Comparison of ENCODE assay signal across 1 cellular context in the genomic region with DNA sequence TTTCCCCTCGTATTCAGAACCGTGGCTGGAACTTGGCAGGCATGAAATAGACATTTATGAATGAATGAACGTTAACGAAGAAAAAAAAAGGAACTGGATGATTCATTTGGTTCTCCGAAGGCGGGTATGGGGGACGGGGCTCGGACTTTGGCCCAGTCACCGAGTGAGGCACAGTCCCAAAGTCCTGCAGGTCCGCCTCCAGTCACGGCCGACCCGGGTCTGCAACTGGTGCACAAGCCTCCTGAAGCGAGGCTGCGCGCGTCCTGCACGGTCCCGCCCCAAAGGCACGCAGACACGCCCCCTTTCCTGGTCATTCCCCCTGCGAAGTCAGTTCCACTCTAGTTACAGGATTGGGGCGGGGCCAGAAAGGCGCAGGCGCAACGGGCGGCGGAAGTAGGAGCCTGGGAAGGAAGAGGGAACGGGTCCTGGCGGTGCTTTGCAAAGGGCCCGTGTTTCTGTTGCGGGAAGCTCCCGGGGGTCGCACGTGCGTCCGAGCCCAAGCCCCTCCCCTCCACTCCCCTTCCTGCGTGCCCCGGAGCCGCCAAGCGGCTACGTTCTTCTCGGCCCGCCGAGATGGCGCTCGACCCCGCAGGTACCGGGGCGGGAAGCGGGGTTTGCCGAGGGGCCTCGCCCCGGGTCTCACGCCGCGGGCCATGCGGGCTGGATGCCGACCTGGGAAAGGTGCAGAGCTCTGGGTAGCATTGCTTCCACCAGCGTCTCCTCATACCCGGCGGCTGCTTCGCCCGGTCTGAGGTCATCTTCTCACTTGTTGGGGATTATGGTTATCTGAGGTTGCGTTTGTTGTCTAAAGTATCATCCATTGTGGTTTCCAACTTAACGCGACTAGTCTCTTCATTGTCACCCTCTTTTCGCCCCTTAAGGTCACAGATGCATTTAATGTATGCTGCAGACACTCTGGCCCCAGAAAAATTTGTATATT.
A peak's percentile ranks its signal among the peaks of the same experiment; 100 is the strongest.
TF ChIP-seq lines count a peak whose summit lies in the region.

A gene with protein sequence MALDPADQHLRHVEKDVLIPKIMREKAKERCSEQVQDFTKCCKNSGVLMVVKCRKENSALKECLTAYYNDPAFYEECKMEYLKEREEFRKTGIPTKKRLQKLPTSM (plus strand): TSS at position 399 of the 940 bp plus-strand sequence. CDS start 175 bp downstream, at position 574.

TF ChIP-seq in HepG2, 621 proteins besides CTCF, POLR2A, EP300 and RAD21 (continued from another document and continues in another):
- TF ChIP-seq, protein P1, sequence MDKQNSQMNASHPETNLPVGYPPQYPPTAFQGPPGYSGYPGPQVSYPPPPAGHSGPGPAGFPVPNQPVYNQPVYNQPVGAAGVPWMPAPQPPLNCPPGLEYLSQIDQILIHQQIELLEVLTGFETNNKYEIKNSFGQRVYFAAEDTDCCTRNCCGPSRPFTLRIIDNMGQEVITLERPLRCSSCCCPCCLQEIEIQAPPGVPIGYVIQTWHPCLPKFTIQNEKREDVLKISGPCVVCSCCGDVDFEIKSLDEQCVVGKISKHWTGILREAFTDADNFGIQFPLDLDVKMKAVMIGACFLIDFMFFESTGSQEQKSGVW (CRISPR knock-in tag; IDR thresholded peaks at IDR 0.05; ENCODE audit: borderline replicate concordance) = no peak
- peak; percentile 75 for TF ChIP-seq RXRB (CRISPR knock-in tag; IDR thresholded peaks at IDR 0.05; ENCODE audit: borderline replicate concordance)
- peak; percentile 93 for TF ChIP-seq CCDC6 (CRISPR knock-in tag; IDR thresholded peaks at IDR 0.05)
- TF ChIP-seq, protein P2, sequence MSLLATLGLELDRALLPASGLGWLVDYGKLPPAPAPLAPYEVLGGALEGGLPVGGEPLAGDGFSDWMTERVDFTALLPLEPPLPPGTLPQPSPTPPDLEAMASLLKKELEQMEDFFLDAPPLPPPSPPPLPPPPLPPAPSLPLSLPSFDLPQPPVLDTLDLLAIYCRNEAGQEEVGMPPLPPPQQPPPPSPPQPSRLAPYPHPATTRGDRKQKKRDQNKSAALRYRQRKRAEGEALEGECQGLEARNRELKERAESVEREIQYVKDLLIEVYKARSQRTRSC (CRISPR knock-in tag; IDR thresholded peaks at IDR 0.05; ENCODE audit: low read depth) = no peak
- peak; percentile 79; the same call in 1 of the 2 replicates for TF ChIP-seq ZNF543 (CRISPR knock-in tag; IDR thresholded peaks at IDR 0.05)
- peak; percentile 83; the same call in 1 of the 2 replicates for TF ChIP-seq ZNF577 (CRISPR knock-in tag; IDR thresholded peaks at IDR 0.05; ENCODE audit: borderline replicate concordance, low read depth)
- TF ChIP-seq MED8 (CRISPR knock-in tag; IDR thresholded peaks at IDR 0.05; ENCODE audit: insufficient replicate concordance) = peak; percentile 87
- TF ChIP-seq FOXJ3 (CRISPR knock-in tag; IDR thresholded peaks at IDR 0.05; ENCODE audit: borderline replicate concordance) = no peak
- TF ChIP-seq, protein P3, sequence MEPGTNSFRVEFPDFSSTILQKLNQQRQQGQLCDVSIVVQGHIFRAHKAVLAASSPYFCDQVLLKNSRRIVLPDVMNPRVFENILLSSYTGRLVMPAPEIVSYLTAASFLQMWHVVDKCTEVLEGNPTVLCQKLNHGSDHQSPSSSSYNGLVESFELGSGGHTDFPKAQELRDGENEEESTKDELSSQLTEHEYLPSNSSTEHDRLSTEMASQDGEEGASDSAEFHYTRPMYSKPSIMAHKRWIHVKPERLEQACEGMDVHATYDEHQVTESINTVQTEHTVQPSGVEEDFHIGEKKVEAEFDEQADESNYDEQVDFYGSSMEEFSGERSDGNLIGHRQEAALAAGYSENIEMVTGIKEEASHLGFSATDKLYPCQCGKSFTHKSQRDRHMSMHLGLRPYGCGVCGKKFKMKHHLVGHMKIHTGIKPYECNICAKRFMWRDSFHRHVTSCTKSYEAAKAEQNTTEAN (CRISPR knock-in tag; conservative IDR thresholded peaks at IDR 0.05) = peak; percentile 60
- no peak for TF ChIP-seq ZBTB21 (CRISPR knock-in tag; IDR thresholded peaks at IDR 0.05)
- TF ChIP-seq PCBP1 (IDR thresholded peaks at IDR 0.05; ENCODE audit: borderline replicate concordance, low read depth, low read length) = peak; percentile 86
- TF ChIP-seq SP2 (CRISPR knock-in tag; IDR thresholded peaks at IDR 0.05) = peak; percentile 44
- TF ChIP-seq ZNF616 (CRISPR knock-in tag; IDR thresholded peaks at IDR 0.05; ENCODE audit: low read depth) = 0 out of 2 replicates have a peak, but pooled peaks have one; percentile 51
- peak; percentile 70 for TF ChIP-seq GATAD1 (CRISPR knock-in tag; IDR thresholded peaks at IDR 0.05)
- peak; percentile 79; the same call in 1 of the 2 replicates for TF ChIP-seq MEF2D (CRISPR knock-in tag; IDR thresholded peaks at IDR 0.05)
- TF ChIP-seq ZNF772 (CRISPR knock-in tag; IDR thresholded peaks at IDR 0.05) = peak; percentile 93
- TF ChIP-seq SP4 (CRISPR knock-in tag; IDR thresholded peaks at IDR 0.05) = peak; percentile 95; the same call in 1 of the 2 replicates
- no peak for TF ChIP-seq ZFP36 (IDR thresholded peaks at IDR 0.05; ENCODE audit: borderline replicate concordance, low read depth, low read length, partially characterized antibody)
- no peak for TF ChIP-seq AKAP8 (CRISPR knock-in tag; IDR thresholded peaks at IDR 0.05)
- TF ChIP-seq ZNF589 (CRISPR knock-in tag; conservative IDR thresholded peaks at IDR 0.05) = peak; percentile 77; the same call in 1 of the 2 replicates
- TF ChIP-seq SNRNP70 (IDR thresholded peaks at IDR 0.05; ENCODE audit: low read depth, low read length) = no peak
- peak; percentile 48; the same call in 1 of the 2 replicates for TF ChIP-seq ZBTB8A (CRISPR knock-in tag; IDR thresholded peaks at IDR 0.05; ENCODE audit: borderline replicate concordance, low read depth)
- TF ChIP-seq, protein P4, sequence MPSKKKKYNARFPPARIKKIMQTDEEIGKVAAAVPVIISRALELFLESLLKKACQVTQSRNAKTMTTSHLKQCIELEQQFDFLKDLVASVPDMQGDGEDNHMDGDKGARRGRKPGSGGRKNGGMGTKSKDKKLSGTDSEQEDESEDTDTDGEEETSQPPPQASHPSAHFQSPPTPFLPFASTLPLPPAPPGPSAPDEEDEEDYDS (CRISPR knock-in tag; IDR thresholded peaks at IDR 0.05) = peak; percentile 85
- TF ChIP-seq, protein P5, sequence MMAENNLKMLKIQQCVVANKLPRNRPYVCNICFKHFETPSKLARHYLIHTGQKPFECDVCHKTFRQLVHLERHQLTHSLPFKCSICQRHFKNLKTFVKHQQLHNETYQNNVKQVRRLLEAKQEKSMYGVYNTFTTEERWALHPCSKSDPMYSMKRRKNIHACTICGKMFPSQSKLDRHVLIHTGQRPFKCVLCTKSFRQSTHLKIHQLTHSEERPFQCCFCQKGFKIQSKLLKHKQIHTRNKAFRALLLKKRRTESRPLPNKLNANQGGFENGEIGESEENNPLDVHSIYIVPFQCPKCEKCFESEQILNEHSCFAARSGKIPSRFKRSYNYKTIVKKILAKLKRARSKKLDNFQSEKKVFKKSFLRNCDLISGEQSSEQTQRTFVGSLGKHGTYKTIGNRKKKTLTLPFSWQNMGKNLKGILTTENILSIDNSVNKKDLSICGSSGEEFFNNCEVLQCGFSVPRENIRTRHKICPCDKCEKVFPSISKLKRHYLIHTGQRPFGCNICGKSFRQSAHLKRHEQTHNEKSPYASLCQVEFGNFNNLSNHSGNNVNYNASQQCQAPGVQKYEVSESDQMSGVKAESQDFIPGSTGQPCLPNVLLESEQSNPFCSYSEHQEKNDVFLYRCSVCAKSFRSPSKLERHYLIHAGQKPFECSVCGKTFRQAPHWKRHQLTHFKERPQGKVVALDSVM (CRISPR knock-in tag; IDR thresholded peaks at IDR 0.05) = peak; percentile 79
- TF ChIP-seq BCL6 (CRISPR knock-in tag; IDR thresholded peaks at IDR 0.05) = peak; percentile 68
- peak; percentile 87 for TF ChIP-seq ZNF350 (CRISPR knock-in tag; IDR thresholded peaks at IDR 0.05; ENCODE audit: borderline replicate concordance, low read depth)
- TF ChIP-seq ZNF337 (CRISPR knock-in tag; IDR thresholded peaks at IDR 0.05; ENCODE audit: borderline replicate concordance, low read depth) = no peak
- TF ChIP-seq FIP1L1 (IDR thresholded peaks at IDR 0.05; ENCODE audit: borderline replicate concordance, insufficient read depth, low read depth, low read length) = 0 out of 2 replicates have a peak, but pooled peaks have one; percentile 43
- TF ChIP-seq SIX4 (CRISPR knock-in tag; IDR thresholded peaks at IDR 0.05) = peak; percentile 62; the same call in 1 of the 2 replicates
- TF ChIP-seq ZNF382 (CRISPR knock-in tag; IDR thresholded peaks at IDR 0.05; ENCODE audit: borderline replicate concordance) = no peak
- TF ChIP-seq, protein P6, sequence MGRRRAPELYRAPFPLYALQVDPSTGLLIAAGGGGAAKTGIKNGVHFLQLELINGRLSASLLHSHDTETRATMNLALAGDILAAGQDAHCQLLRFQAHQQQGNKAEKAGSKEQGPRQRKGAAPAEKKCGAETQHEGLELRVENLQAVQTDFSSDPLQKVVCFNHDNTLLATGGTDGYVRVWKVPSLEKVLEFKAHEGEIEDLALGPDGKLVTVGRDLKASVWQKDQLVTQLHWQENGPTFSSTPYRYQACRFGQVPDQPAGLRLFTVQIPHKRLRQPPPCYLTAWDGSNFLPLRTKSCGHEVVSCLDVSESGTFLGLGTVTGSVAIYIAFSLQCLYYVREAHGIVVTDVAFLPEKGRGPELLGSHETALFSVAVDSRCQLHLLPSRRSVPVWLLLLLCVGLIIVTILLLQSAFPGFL (CRISPR knock-in tag; IDR thresholded peaks at IDR 0.05) = no peak
- TF ChIP-seq, protein P7, sequence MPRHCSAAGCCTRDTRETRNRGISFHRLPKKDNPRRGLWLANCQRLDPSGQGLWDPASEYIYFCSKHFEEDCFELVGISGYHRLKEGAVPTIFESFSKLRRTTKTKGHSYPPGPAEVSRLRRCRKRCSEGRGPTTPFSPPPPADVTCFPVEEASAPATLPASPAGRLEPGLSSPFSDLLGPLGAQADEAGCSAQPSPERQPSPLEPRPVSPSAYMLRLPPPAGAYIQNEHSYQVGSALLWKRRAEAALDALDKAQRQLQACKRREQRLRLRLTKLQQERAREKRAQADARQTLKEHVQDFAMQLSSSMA (CRISPR knock-in tag; IDR thresholded peaks at IDR 0.05) = 0 out of 2 replicates have a peak, but pooled peaks have one; percentile 43
- peak; percentile 92; the same call in 1 of the 2 replicates for TF ChIP-seq REL (CRISPR knock-in tag; conservative IDR thresholded peaks at IDR 0.05)
- TF ChIP-seq ARHGAP35 (CRISPR knock-in tag; IDR thresholded peaks at IDR 0.05; ENCODE audit: borderline replicate concordance) = peak; percentile 67
- TF ChIP-seq ZNF501 (CRISPR knock-in tag; IDR thresholded peaks at IDR 0.05) = peak; percentile 98
- no peak for TF ChIP-seq POLR2AphosphoS2 (IDR thresholded peaks at IDR 0.05; ENCODE audit: low read depth, low read length)
- TF ChIP-seq SRSF1 (optimal IDR thresholded peaks at IDR 0.05; ENCODE audit: low read depth, low read length) = peak; percentile 90
- TF ChIP-seq NFKBIZ (CRISPR knock-in tag; IDR thresholded peaks at IDR 0.05) = peak; percentile 19; the same call in 1 of the 2 replicates
- TF ChIP-seq FOSL1 (CRISPR knock-in tag; IDR thresholded peaks at IDR 0.05; ENCODE audit: borderline replicate concordance) = peak; percentile 41; the same call in 1 of the 2 replicates
- peak; percentile 23; the same call in 1 of the 2 replicates for TF ChIP-seq SMAD3 (CRISPR knock-in tag; IDR thresholded peaks at IDR 0.05)
- TF ChIP-seq ZBTB7B (CRISPR knock-in tag; IDR thresholded peaks at IDR 0.05) = peak; percentile 81; the same call in 1 of the 2 replicates
- peak; percentile 80 for TF ChIP-seq ELF4 (CRISPR knock-in tag; IDR thresholded peaks at IDR 0.05; ENCODE audit: borderline replicate concordance)
- TF ChIP-seq, protein P8, sequence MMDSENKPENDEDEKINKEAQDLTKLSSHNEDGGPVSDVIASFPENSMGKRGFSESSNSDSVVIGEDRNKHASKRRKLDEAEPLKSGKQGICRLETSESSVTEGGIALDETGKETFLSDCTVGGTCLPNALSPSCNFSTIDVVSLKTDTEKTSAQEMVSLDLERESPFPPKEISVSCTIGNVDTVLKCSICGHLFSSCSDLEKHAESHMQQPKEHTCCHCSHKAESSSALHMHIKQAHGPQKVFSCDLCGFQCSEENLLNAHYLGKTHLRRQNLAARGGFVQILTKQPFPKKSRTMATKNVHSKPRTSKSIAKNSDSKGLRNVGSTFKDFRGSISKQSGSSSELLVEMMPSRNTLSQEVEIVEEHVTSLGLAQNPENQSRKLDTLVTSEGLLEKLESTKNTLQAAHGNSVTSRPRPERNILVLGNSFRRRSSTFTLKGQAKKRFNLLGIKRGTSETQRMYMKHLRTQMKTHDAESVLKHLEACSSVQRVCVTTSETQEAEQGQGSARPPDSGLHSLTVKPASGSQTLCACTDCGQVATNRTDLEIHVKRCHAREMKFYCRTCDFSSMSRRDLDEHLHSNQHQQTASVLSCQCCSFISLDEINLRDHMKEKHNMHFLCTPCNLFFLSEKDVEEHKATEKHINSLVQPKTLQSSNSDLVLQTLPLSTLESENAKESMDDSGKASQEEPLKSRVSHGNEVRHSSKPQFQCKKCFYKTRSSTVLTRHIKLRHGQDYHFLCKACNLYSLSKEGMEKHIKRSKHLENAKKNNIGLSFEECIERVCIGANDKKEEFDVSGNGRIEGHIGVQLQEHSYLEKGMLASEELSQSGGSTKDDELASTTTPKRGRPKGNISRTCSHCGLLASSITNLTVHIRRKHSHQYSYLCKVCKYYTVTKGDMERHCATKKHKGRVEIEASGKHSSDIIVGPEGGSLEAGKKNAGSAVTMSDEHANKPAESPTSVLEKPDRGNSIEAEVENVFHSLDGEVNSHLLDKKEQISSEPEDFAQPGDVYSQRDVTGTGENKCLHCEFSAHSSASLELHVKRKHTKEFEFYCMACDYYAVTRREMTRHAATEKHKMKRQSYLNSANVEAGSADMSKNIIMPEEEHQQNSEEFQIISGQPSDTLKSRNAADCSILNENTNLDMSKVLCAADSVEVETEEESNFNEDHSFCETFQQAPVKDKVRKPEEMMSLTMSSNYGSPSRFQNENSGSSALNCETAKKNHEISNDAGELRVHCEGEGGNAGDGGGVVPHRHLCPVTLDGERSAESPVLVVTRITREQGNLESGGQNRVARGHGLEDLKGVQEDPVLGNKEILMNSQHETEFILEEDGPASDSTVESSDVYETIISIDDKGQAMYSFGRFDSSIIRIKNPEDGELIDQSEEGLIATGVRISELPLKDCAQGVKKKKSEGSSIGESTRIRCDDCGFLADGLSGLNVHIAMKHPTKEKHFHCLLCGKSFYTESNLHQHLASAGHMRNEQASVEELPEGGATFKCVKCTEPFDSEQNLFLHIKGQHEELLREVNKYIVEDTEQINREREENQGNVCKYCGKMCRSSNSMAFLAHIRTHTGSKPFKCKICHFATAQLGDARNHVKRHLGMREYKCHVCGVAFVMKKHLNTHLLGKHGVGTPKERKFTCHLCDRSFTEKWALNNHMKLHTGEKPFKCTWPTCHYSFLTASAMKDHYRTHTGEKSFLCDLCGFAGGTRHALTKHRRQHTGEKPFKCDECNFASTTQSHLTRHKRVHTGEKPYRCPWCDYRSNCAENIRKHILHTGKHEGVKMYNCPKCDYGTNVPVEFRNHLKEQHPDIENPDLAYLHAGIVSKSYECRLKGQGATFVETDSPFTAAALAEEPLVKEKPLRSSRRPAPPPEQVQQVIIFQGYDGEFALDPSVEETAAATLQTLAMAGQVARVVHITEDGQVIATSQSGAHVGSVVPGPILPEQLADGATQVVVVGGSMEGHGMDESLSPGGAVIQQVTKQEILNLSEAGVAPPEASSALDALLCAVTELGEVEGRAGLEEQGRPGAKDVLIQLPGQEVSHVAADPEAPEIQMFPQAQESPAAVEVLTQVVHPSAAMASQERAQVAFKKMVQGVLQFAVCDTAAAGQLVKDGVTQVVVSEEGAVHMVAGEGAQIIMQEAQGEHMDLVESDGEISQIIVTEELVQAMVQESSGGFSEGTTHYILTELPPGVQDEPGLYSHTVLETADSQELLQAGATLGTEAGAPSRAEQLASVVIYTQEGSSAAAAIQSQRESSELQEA (CRISPR knock-in tag; IDR thresholded peaks at IDR 0.05; ENCODE audit: not compliant biosample characterization) = peak; percentile 81
- peak; percentile 96; the same call in 1 of the 2 replicates for TF ChIP-seq ZNF615 (CRISPR knock-in tag; IDR thresholded peaks at IDR 0.05; ENCODE audit: borderline replicate concordance)
- no peak for TF ChIP-seq ZNF432 (CRISPR knock-in tag; IDR thresholded peaks at IDR 0.05; ENCODE audit: borderline replicate concordance)
